Comparison of ENCODE assay signal across 23 cellular contexts in the genomic region with DNA sequence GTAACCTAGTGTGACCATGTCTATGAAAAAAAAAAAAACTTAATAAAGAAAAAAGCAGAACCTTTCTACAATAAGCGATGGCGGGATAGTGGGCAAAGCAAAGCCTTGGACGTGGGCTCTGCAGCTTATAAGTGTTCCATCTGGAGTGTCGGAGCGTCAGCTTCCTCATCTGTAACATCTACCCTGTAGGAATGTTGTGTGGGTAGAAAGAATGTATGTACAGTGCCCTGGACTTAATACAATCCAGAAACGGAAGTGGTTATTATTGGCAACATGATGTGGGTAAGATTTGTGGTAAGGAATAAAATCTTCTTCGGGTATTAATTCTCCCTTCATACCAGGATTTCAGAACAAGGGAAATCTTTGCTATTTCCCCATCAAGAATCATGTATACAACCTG.
DNase-seq lines count a peak whose midpoint lies in the region; ATAC-seq, FAIRE-seq and TF ChIP-seq lines count a peak whose summit lies in the region.
"Had no signal": no experiment of that assay in that cellular context is flagged by ENCODE, and none has a peak within 500 bp of the region (broad histone marks: within the 10 kb centered on the region; RNA-seq: fewer than 3 reads in every experiment).

No MANE protein-coding gene starts in this region.

- TF ChIP-seq CTCF in astrocyte of the cerebellum (IDR thresholded peaks at IDR 0.05; ENCODE audit: low read depth, low read length, missing control alignments) = no peak
- TF ChIP-seq CTCF in fibroblast of the aortic adventitia (IDR thresholded peaks at IDR 0.05; ENCODE audit: insufficient read depth, low read length) = no peak

- no peaks in the 10 kb centered on the region for H4K20me1 ChIP-seq in GM23248 (ENCODE audit: insufficient read depth)

- peaks cover 38% of the 10 kb centered on the region for H3F3A ChIP-seq in GM23248 (ENCODE audit: insufficient read depth)

- no peak overlapping the region for H3K9ac ChIP-seq in GM23248

- no peaks in the 10 kb centered on the region for H3K27me3 ChIP-seq in GM23248 (replicated peaks; ENCODE audit: insufficient read depth)
- H3K27me3 ChIP-seq: suprapubic skin had no signal

- H3K27ac ChIP-seq in GM23248 = peak overlapping the region; percentile 57
- H3K27ac ChIP-seq: prostate gland, suprapubic skin had no signal

- H3K79me2 ChIP-seq in GM23248 (ENCODE audit: insufficient read depth) = peaks cover 39% of the 10 kb centered on the region

- no peaks in the 10 kb centered on the region for H3K36me3 ChIP-seq in GM23248 (ENCODE audit: low read depth)
- H3K36me3 ChIP-seq: prostate gland, suprapubic skin had no signal

- ATAC-seq in GM18520 (IDR thresholded peaks at IDR 0.05; ENCODE audit: unreplicated experiment) = no peak
- ATAC-seq: natural killer cell, Right ventricle myocardium inferior, T-cell had no signal

- peak overlapping the region; percentile 39 for H3K4me2 ChIP-seq in GM23248 (ENCODE audit: unreplicated experiment)

- H3K9me3 ChIP-seq in GM23248 (ENCODE audit: low read depth) = no peaks in the 10 kb centered on the region
- H3K9me3 ChIP-seq: prostate gland had no signal

- peak; percentile 89 for DNase-seq in GM23248
- DNase-seq in astrocyte of the cerebellum (ENCODE audit: low read depth) = peak; percentile 34
- peak; percentile 60 for DNase-seq in fibroblast of the aortic adventitia (ENCODE audit: low read depth)
- DNase-seq in urothelium cell line (ENCODE audit: low spot score) = no peak
- DNase-seq in NCI-H2107 treated with DMSO at 0.1 percent for 48 hours (lab: John Stamatoyannopoulos, UW; ENCODE audit: unreplicated experiment) = no peak
- no peak for DNase-seq in DMS53 treated with DMSO at 0.1 percent for 48 hours (lab: John Stamatoyannopoulos, UW; ENCODE audit: unreplicated experiment)
- DNase-seq: activated CD4-positive, alpha-beta T cell treated with anti-CD3 and anti-CD28 coated beads, Interleukin-2, amount 10 ng/mL, durations not matched to agents 7 days and 5 days; activated gamma-delta T cell; amniotic stem cell; cortex of kidney; DMS53; GOT3; hippocampal formation; mesendoderm; MV-4-11; natural killer cell; NCI-H2029; NCI-H510A treated with DMSO at 0.1 percent for 48 hours; T-cell had no signal

- no peaks in the 10 kb centered on the region for H3K9me2 ChIP-seq in GM23248 (ENCODE audit: insufficient read depth)

- no peak overlapping the region for H2AFZ ChIP-seq in GM23248

- WGBS in GM23248 (ENCODE audit: low coverage in 1 of 2, low lambda C conversion rate in 2 of 2, missing lambda C conversion rate in 2 of 2), 2 experiments = 15 to 18% methylated on average over 7 of the region's 7 CpGs

- peaks cover 40% of the 10 kb centered on the region for H3K4me1 ChIP-seq in GM23248 (ENCODE audit: insufficient read depth)
- H3K4me1 ChIP-seq: prostate gland, suprapubic skin had no signal

- FAIRE-seq in urothelium cell line (lab: Jason Lieb, UNC) = peak; percentile 27

- in situ Hi-C loops in GM23248 (cut with MboI) = no loop called here
- in situ Hi-C loops in astrocyte of the cerebellum (cut with HindIII; ENCODE audit: low sequenced_read_pairs) = no loop called here

- H3K4me3 ChIP-seq in GM23248 (no peak overlapping the region), astrocyte of the cerebellum (ENCODE audit: low read depth, low read length) (no peak overlapping the region), fibroblast of the aortic adventitia (ENCODE audit: low read depth, low read length) (no peak overlapping the region)
- H3K4me3 ChIP-seq: prostate gland, suprapubic skin had no signal

Comparison
In these comparisons a context has a peak if more than half of its experiments do, and no peak if none do; other contexts are left out.
1. DNase-seq: peak in GM23248 (single experiment), astrocyte of the cerebellum (single experiment) and fibroblast of the aortic adventitia (single experiment); none in urothelium cell line (single experiment), NCI-H2107 treated with DMSO at 0.1 percent for 48 hours (single experiment) and DMS53 treated with DMSO at 0.1 percent for 48 hours (single experiment).